8 cellular contexts compared by ENCODE assay signal in genomic region chr1:206469933-206470691, GRCh38. TPM values are rescaled to one million over a fixed set of nuclear protein-coding genes. Genes with fewer than 3 reads are reported as not detected.
A peak's percentile ranks its signal among the peaks of the same experiment; 100 is the strongest.
DNase-seq lines count a peak whose midpoint lies in the region; ATAC-seq and TF ChIP-seq lines count a peak whose summit lies in the region.

TSS of gene IKBKE (plus strand) at chr1:206470476. CDS start at chr1:206473228, 2,752 bp downstream.

- H3K4me3 Mint-ChIP-seq in immature natural killer cell: peak within 1 kb of the TSS; percentile 89 to 97 (median 92)

- POLR2A ChIA-PET in IMR-90 (lab: Charles Lee; ENCODE audit: unreplicated experiment): no interaction called here

- peaks cover 5% of the 10 kb centered on the region for H3F3A ChIP-seq in smooth muscle cell (ENCODE audit: low read depth)

- H2AFZ ChIP-seq in IMR-90 (replicated peaks; ENCODE audit: low read length, poor library complexity) (peak within 1 kb of the TSS; percentile 87), mammary epithelial cell (ENCODE audit: low read depth, low read length) (peak within 1 kb of the TSS; percentile 91), smooth muscle cell (ENCODE audit: low read depth) (peak within 1 kb of the TSS; percentile 72)

- H2BK15ac ChIP-seq in IMR-90 (ENCODE audit: low read depth, low read length): peak within 1 kb of the TSS; percentile 79; the same call in 1 of the 3 replicates

- H4K8ac ChIP-seq in IMR-90 (ENCODE audit: low read depth in 2 of 2, low read length in 2 of 2): peak within 1 kb of the TSS; percentile 62 to 91

- peak within 1 kb of the TSS; percentile 56 for H2AK5ac ChIP-seq in IMR-90 (ENCODE audit: low read depth, low read length)

- peak within 1 kb of the TSS; percentile 68; the same call in 1 of the 2 replicates for H2BK20ac ChIP-seq in IMR-90 (ENCODE audit: low read depth, low read length)

- H3K36me3 ChIP-seq in IMR-90 (ENCODE audit: control insufficient read depth, insufficient read depth, low read length) (peaks cover 11% of the 10 kb centered on the region; the same call in 1 of the 2 replicates), mammary epithelial cell (ENCODE audit: insufficient read depth, low read length) (no peaks in the 10 kb centered on the region), smooth muscle cell (ENCODE audit: low read depth) (no peaks in the 10 kb centered on the region)

- H4K91ac ChIP-seq in IMR-90 (ENCODE audit: insufficient read depth, low read depth, low read length): peak within 1 kb of the TSS; percentile 85

- no peak; the same call in 1 of the 2 replicates for TF ChIP-seq POLR2A in IMR-90 (IDR thresholded peaks at IDR 0.05; ENCODE audit: low read depth, low read length)

- peak within 1 kb of the TSS; percentile 60 for H4K5ac ChIP-seq in IMR-90 (ENCODE audit: low read depth, low read length)

- H3K4ac ChIP-seq in IMR-90 (ENCODE audit: low read depth, low read length): peak within 1 kb of the TSS; percentile 93

- peak within 1 kb of the TSS; percentile 90 for H2BK5ac ChIP-seq in IMR-90 (ENCODE audit: low read depth, low read length, poor library complexity, severe bottlenecking)

- H3K4me3 ChIP-seq in IMR-90 (ENCODE audit: insufficient read depth, low read depth, low read length) (peak within 1 kb of the TSS; percentile 72), mammary epithelial cell (replicated peaks in 1 of 3; ENCODE audit: insufficient read depth in 1 of 3, low read depth in 2 of 3, low read length in 3 of 3) (peak within 1 kb of the TSS; percentile 69 to 82 (median 70)), smooth muscle cell (peak within 1 kb of the TSS; percentile 74)

- no CpG with 5 or more reads among the region's 10 CpGs for WGBS in IMR-90 (ENCODE audit: extremely low coverage in 2 of 2, insufficient read length in 1 of 2), 2 experiments
- WGBS in mammary epithelial cell (ENCODE audit: low coverage, missing lambda C conversion rate): 29% methylated on average over 9 of the region's 10 CpGs
- 4% methylated on average over 10 of the region's 10 CpGs for WGBS in smooth muscle cell (ENCODE audit: low lambda C conversion rate)

- H3K9me3 ChIP-seq in IMR-90 (ENCODE audit: control insufficient read depth, insufficient read depth, low read length) (no peaks in the 10 kb centered on the region), mammary epithelial cell (replicated peaks; ENCODE audit: insufficient read depth, low read length) (no peaks in the 10 kb centered on the region), smooth muscle cell (replicated peaks; ENCODE audit: low read depth) (no peaks in the 10 kb centered on the region)

- peaks cover 37 to 41% of the 10 kb centered on the region in 2 donors for H3K4me1 Mint-ChIP-seq in immature natural killer cell

- peak within 1 kb of the TSS; percentile 47 for H3K23ac ChIP-seq in IMR-90 (ENCODE audit: low read depth, low read length)

- H2AK9ac ChIP-seq in IMR-90 (replicated peaks; ENCODE audit: low read depth, low read length, poor library complexity): peak within 1 kb of the TSS; percentile 94

- TF ChIP-seq CTCF in IMR-90 (conservative IDR thresholded peaks at IDR 0.05; ENCODE audit: low read depth, low read length) (peak; percentile 33), mammary epithelial cell (conservative IDR thresholded peaks at IDR 0.05 in 1 of 2, IDR thresholded peaks at IDR 0.05 in 1 of 2; ENCODE audit: extremely low read depth in 1 of 2, insufficient read depth in 1 of 2, low read depth in 1 of 2, low read length in 2 of 2) (peak; percentile 14 to 36), smooth muscle cell (IDR thresholded peaks at IDR 0.05; ENCODE audit: borderline replicate concordance, insufficient read depth, poor library complexity, severe bottlenecking) (no peak)

- H3K27ac ChIP-seq in IMR-90 (ENCODE audit: insufficient read depth, low read length) (peak within 1 kb of the TSS; percentile 87), mammary epithelial cell (ENCODE audit: insufficient read depth, low read depth, low read length) (peak within 1 kb of the TSS; percentile 26), smooth muscle cell (ENCODE audit: low read depth) (peak within 1 kb of the TSS; percentile 64)

- no peaks in the 10 kb centered on the region for H3K27me3 ChIP-seq in IMR-90 (ENCODE audit: control insufficient read depth, insufficient read depth, low read length)
- H3K27me3 ChIP-seq in mammary epithelial cell (ENCODE audit: insufficient read depth, low read length): no peaks in the 10 kb centered on the region
- no peaks in the 10 kb centered on the region for H3K27me3 ChIP-seq in smooth muscle cell (ENCODE audit: low read depth)

- in situ Hi-C loops in G401 (cut with HindIII; ENCODE audit: low sequenced_read_pairs) (no loop called here), IMR-90 (cut with MboI; ENCODE audit: low sequenced_read_pairs) (no loop called here), mammary epithelial cell (cut with MboI; ENCODE audit: low sequenced_read_pairs in 2 of 2) (no loop called here)

- intact Hi-C loops in IMR-90 (cut with micrococcal nuclease) (loop anchor here (10.0 kb wide), 1 partner anchor 515 kb away; no protein-coding TSS in a partner anchor), mammary epithelial cell (cut with micrococcal nuclease) (no loop called here)

- peak within 1 kb of the TSS; percentile 82 for H3K56ac ChIP-seq in IMR-90 (ENCODE audit: extremely low read depth, insufficient read depth, low read length)

- H3K18ac ChIP-seq in IMR-90 (ENCODE audit: low read depth, low read length): peak within 1 kb of the TSS; percentile 64

- peak within 1 kb of the TSS; percentile 82 for H3K14ac ChIP-seq in IMR-90 (replicated peaks; ENCODE audit: low read depth, low read length)

- H2BK120ac ChIP-seq in IMR-90 (ENCODE audit: low read depth, low read length): peak within 1 kb of the TSS; percentile 84

- BruUV-seq in IMR-90 (replicated peaks; lab: Mats Ljungman, UMichigan) (no TSS peak), mammary epithelial cell (replicated peaks; lab: Mats Ljungman, UMichigan) (no TSS peak)

- TF ChIP-seq RAD21 in IMR-90 (IDR thresholded peaks at IDR 0.05; ENCODE audit: low read length): peak; percentile 19; the same call in 1 of the 2 replicates

- peaks cover 6 to 12% (median 8%) of the 10 kb centered on the region in 3 donors for H3K27me3 Mint-ChIP-seq in immature natural killer cell (ENCODE audit: low read depth in 3 of 3)

- H3K79me1 ChIP-seq in IMR-90 (ENCODE audit: low read depth in 1 of 2, low read length in 2 of 2): peaks cover 19 to 28% of the 10 kb centered on the region in 2 experiments

- dilution Hi-C loops in IMR-90 (cut with HindIII; ENCODE audit: low sequenced_read_pairs, unreplicated experiment) (no loop called here), mammary epithelial cell (cut with HindIII; ENCODE audit: low sequenced_read_pairs) (no loop called here)

- H3K27ac Mint-ChIP-seq in immature natural killer cell: peak within 1 kb of the TSS; percentile 78 to 92 (median 86)

- no peaks in the 10 kb centered on the region for H3K9me3 Mint-ChIP-seq in immature natural killer cell

- H3K4me1 ChIP-seq in IMR-90 (ENCODE audit: control insufficient read depth, insufficient read depth, low read length) (peaks cover 24% of the 10 kb centered on the region), mammary epithelial cell (ENCODE audit: insufficient read depth, low read length) (peaks cover 27% of the 10 kb centered on the region), smooth muscle cell (ENCODE audit: low read depth) (peaks cover 34% of the 10 kb centered on the region)

- H4K20me1 ChIP-seq in IMR-90 (ENCODE audit: insufficient read depth, low read length) (no peaks in the 10 kb centered on the region), mammary epithelial cell (ENCODE audit: insufficient read depth, low read length) (no peaks in the 10 kb centered on the region), smooth muscle cell (ENCODE audit: low read depth) (no peaks in the 10 kb centered on the region)

- CTCF ChIA-PET in IMR-90 (lab: Yijun Ruan, JAX) (interaction anchor here (0.9 to 2.0 kb wide), 4 partner anchors 8 to 40 kb away, joined by 3 to 10 read pairs (median 7); no protein-coding TSS in a partner anchor), mammary epithelial cell (lab: Charles Lee; ENCODE audit: low non-redundant PET) (interaction anchor here (0.6 to 0.9 kb wide), 2 partner anchors 9 to 348 kb away, joined by 3 to 4 read pairs; no protein-coding TSS in a partner anchor)

- DNase-seq in G401 (ENCODE audit: low spot score) (peak; percentile 75), IMR-90 (peak; percentile 73), T-helper 2 cell (peak in 3 of 5 experiments; percentile 34 to 80 (median 46)), mammary epithelial cell (peak; percentile 69), immature natural killer cell (peak; percentile 42 to 55 (median 50)), smooth muscle cell (lab: John Stamatoyannopoulos, UW; ENCODE audit: unreplicated experiment) (peak; percentile 18), NCI-H2171 (lab: John Stamatoyannopoulos, UW) (no peak)

- ATAC-seq in GM21447 (IDR thresholded peaks at IDR 0.05; ENCODE audit: unreplicated experiment) (peak; percentile 51), IMR-90 (ENCODE audit: low read depth) (peak; percentile 73)

- peaks cover 0 to 2% (median 0%) of the 10 kb centered on the region in 3 donors for H3K36me3 Mint-ChIP-seq in immature natural killer cell

- H3K9ac ChIP-seq in IMR-90 (ENCODE audit: low read depth, low read length) (peak within 1 kb of the TSS; percentile 84), mammary epithelial cell (ENCODE audit: insufficient read depth, low read length) (peak within 1 kb of the TSS; percentile 55), smooth muscle cell (ENCODE audit: low read depth) (peak within 1 kb of the TSS; percentile 36)

- H3K9me1 ChIP-seq in IMR-90 (ENCODE audit: insufficient read depth, low read length): peaks cover 8% of the 10 kb centered on the region

- H3K4me2 ChIP-seq in IMR-90 (ENCODE audit: low read depth, low read length) (peak within 1 kb of the TSS; percentile 84), mammary epithelial cell (ENCODE audit: insufficient read depth, low read depth, low read length) (peak within 1 kb of the TSS; percentile 96), smooth muscle cell (peak within 1 kb of the TSS; percentile 98)

- H3K79me2 ChIP-seq in mammary epithelial cell (ENCODE audit: insufficient read depth, low read length) (peaks cover 11% of the 10 kb centered on the region), smooth muscle cell (ENCODE audit: low read depth) (no peaks in the 10 kb centered on the region)

TF ChIP-seq in IMR-90, 13 proteins besides CTCF, POLR2A, EP300 and RAD21 (continues in another document):
- TF ChIP-seq CHD1 (IDR thresholded peaks at IDR 0.05; ENCODE audit: low read depth, low read length) (no peak), MAFK (IDR thresholded peaks at IDR 0.05; ENCODE audit: low read depth, low read length) (peak; percentile 68)

RNA-seq across cellular contexts. Expression of gene IKBKE, which starts in this region (rescaled TPM):
- 12.7 and 27.8 TPM in 2 replicates for total RNA-seq in G401 (2014; rRNA removed; shearing (Covaris generic))
- total RNA-seq in IMR-90 (2012; rRNA removed) (21.4 and 24.0 TPM in 2 replicates), mammary epithelial cell (10 to 100 TPM in 1 of 2 donors, 1 to 10 TPM in 1; 9.2 to 11.6 TPM), smooth muscle cell (4.0 and 6.2 TPM in 2 replicates)
- polyA plus RNA-seq in IMR-90 (2012; rRNA removed) (20.3 and 21.0 TPM in 2 replicates), mammary epithelial cell (6.7 TPM), immature natural killer cell (10 to 100 TPM; 21.1 to 29.7 (median 28.3) TPM), smooth muscle cell (8.5 and 9.7 TPM in 2 replicates)
- 14.8 and 17.1 TPM in 2 replicates for polyA plus RNA-seq in IMR-90 (2012; cell fraction: cytosol; rRNA removed)
- polyA plus RNA-seq in IMR-90 (2012; cell fraction: nucleus; rRNA removed; ENCODE audit: low replicate concordance): 47.3 and 62.4 TPM in 2 replicates
- polyA minus RNA-seq in mammary epithelial cell: 5.5 TPM

Comparison
In these comparisons a context has a peak if more than half of its experiments do, and no peak if none do; other contexts are left out.
1. H3K27ac ChIP-seq: peak in every context shown above with its lines; median percentile 87 in IMR-90; 64 in smooth muscle cell; 26 in mammary epithelial cell.